ENCODE assay signal across 1 cellular context in the genomic region with DNA sequence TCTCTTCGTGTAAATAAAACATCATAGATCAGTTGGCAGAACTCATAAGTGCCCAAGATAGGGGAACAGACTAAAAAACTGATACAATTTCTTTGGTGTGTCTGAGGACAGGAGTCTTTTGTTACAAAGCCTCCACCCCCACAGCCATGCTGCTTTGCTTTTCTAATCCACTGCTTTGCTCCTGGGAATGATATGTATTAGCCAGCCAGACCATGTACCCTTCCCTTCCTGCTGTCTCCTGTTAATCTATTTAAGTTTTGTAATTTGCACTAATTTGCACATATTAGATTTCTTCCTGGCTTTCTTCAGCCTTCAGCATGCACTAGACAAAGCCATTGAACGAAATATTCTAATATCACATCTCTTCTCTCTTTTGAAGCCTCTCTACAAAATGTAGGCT.
TF ChIP-seq lines count a peak whose summit lies in the region.

No MANE protein-coding gene starts in this region.

TF ChIP-seq in H1, 55 proteins besides CTCF, POLR2A, EP300 and RAD21 (continued from another document):
- TF ChIP-seq CHD7 (IDR thresholded peaks at IDR 0.05; ENCODE audit: insufficient replicate concordance, low read length) = no peak
- TF ChIP-seq SIN3A (conservative IDR thresholded peaks at IDR 0.05 in 1 of 2, IDR thresholded peaks at IDR 0.05 in 1 of 2; ENCODE audit: low read depth in 1 of 2, low read length in 2 of 2) = no peak
- no peak for TF ChIP-seq CHD1 (IDR thresholded peaks at IDR 0.05; ENCODE audit: low read depth, low read length)
- TF ChIP-seq TAF1 (IDR thresholded peaks at IDR 0.05; ENCODE audit: low read depth, low read length) = no peak
- TF ChIP-seq CBX5 (IDR thresholded peaks at IDR 0.05; ENCODE audit: low read depth, low read length) = no peak
- TF ChIP-seq KDM4A (IDR thresholded peaks at IDR 0.05; ENCODE audit: low read depth, low read length, severe bottlenecking) = no peak
- TF ChIP-seq KDM1A (IDR thresholded peaks at IDR 0.05; ENCODE audit: borderline replicate concordance, low read length) = no peak
- TF ChIP-seq EGR1 (IDR thresholded peaks at IDR 0.05; ENCODE audit: borderline replicate concordance, low read depth, low read length) = no peak
- no peak for TF ChIP-seq BACH1 (IDR thresholded peaks at IDR 0.05; ENCODE audit: low read length)
- TF ChIP-seq RXRA (IDR thresholded peaks at IDR 0.05; ENCODE audit: insufficient read depth, low read depth, low read length) = no peak
- TF ChIP-seq TEAD4 (IDR thresholded peaks at IDR 0.05; ENCODE audit: low read depth, low read length) = no peak
